ENCODE assay signal across 8 cellular contexts in the genomic region with DNA sequence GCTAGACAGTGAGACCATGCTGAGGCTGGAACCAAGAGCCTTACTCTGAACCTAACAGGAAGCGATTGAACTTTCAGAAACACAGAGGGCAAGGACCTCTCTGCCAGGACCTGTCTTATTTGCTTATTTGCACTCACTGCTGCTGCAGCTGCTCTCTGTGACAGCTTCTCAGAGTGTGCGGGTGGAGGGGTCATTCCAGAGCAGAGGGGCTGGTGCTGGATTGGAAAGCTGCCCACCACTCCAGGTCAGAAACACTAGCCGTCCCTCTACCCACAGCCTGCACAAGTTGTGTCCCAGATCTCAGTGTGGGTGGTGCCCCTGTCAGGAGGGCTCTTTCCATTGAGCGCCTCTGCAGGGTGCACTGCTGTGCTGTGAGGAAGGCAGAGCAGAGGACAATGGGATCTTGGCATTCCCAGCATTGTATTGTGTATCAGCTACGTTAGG.
A peak's percentile ranks its signal among the peaks of the same experiment; 100 is the strongest.
DNase-seq lines count a peak whose midpoint lies in the region; ATAC-seq, FAIRE-seq and TF ChIP-seq lines count a peak whose summit lies in the region.

No MANE protein-coding gene starts in this region.

- H3K4me3 ChIP-seq in pancreas (no peak overlapping the region), spleen (no peak overlapping the region)

- 40 to 51% methylated on average over 5 of the region's 5 CpGs for WGBS in pancreas, 2 donors
- WGBS in spleen, 5 donors = 70 to 80% (median 79%) methylated on average over 3 to 5 of the region's 5 CpGs

- CTCF ChIA-PET in MCF 10A (lab: Yijun Ruan, JAX) = no interaction called here

- intact Hi-C loops in pancreas (cut with DNase I) (no loop called here), MCF 10A (cut with micrococcal nuclease) (no loop called here), spleen (cut with DNase I; ENCODE audit: low total_unique reads) (no loop called here)

- FAIRE-seq in pancreas (lab: Jason Lieb, UNC) = no peak
- FAIRE-seq in H54 (lab: Jason Lieb, UNC) = no peak

- H3K4me1 ChIP-seq in pancreas (peaks cover 9 to 19% (median 11%) of the 10 kb centered on the region in 3 donors), spleen (peaks cover 22 to 97% (median 60%) of the 10 kb centered on the region in 6 donors)

- H3K36me3 ChIP-seq in pancreas = no peaks in the 10 kb centered on the region
- H3K36me3 ChIP-seq in spleen = no peaks in the 10 kb centered on the region

- no peak overlapping the region for H3K4me3 Mint-ChIP-seq in T-helper 1 cell treated with Interleukin-12 subunit alpha and Interleukin-12 subunit beta and Interleukin-4 antibody, amounts not matched to agents 30 μg/mL and 1 μg/mL, for 36 hours
- no peak overlapping the region for H3K4me3 Mint-ChIP-seq in MCF 10A (ENCODE audit: unreplicated experiment)

- peak; percentile 87 for ATAC-seq in GM19324 (IDR thresholded peaks at IDR 0.05; ENCODE audit: low FRiP score, unreplicated experiment)
- peak; percentile 85 for ATAC-seq in HG02943 (IDR thresholded peaks at IDR 0.05; ENCODE audit: low read depth, unreplicated experiment)
- peak; percentile 47 to 74 (median 65) for ATAC-seq in pancreas

- peaks cover 39% of the 10 kb centered on the region for H3K4me1 Mint-ChIP-seq in T-helper 1 cell treated with Interleukin-12 subunit alpha and Interleukin-12 subunit beta and Interleukin-4 antibody, amounts not matched to agents 30 μg/mL and 1 μg/mL, for 36 hours (ENCODE audit: low read depth)
- peaks cover 21% of the 10 kb centered on the region for H3K4me1 Mint-ChIP-seq in MCF 10A (ENCODE audit: insufficient read depth, unreplicated experiment)

- H3K36me3 Mint-ChIP-seq in T-helper 1 cell treated with Interleukin-12 subunit alpha and Interleukin-12 subunit beta and Interleukin-4 antibody, amounts not matched to agents 30 μg/mL and 1 μg/mL, for 36 hours (ENCODE audit: low read depth) = no peaks in the 10 kb centered on the region
- peaks cover 12% of the 10 kb centered on the region for H3K36me3 Mint-ChIP-seq in MCF 10A (ENCODE audit: insufficient read depth, unreplicated experiment)

- H3K27ac ChIP-seq in pancreas (no peak overlapping the region), spleen (peak overlapping the region in 1 of 8 donors; percentile 16)

- no peak for TF ChIP-seq POLR2A in H54 (IDR thresholded peaks at IDR 0.05; ENCODE audit: low read depth, low read length)
- no peak for TF ChIP-seq POLR2A in spleen (IDR thresholded peaks at IDR 0.05)

- BruUV-seq in MCF 10A (replicated peaks; lab: Mats Ljungman, UMichigan) = no TSS peak

- no peaks in the 10 kb centered on the region for H3K9me3 Mint-ChIP-seq in T-helper 1 cell treated with Interleukin-12 subunit alpha and Interleukin-12 subunit beta and Interleukin-4 antibody, amounts not matched to agents 30 μg/mL and 1 μg/mL, for 36 hours
- no peaks in the 10 kb centered on the region for H3K9me3 Mint-ChIP-seq in MCF 10A (ENCODE audit: unreplicated experiment)

- H3K27me3 ChIP-seq in pancreas (no peaks in the 10 kb centered on the region), spleen (replicated peaks in 1 of 7) (no peaks in the 10 kb centered on the region)

- POLR2A ChIA-PET in MCF 10A (lab: Yijun Ruan, JAX) = no interaction called here

- no peaks in the 10 kb centered on the region for H3K9me3 ChIP-seq in pancreas
- H3K9me3 ChIP-seq in spleen = no peaks in the 10 kb centered on the region

- TF ChIP-seq CTCF in pancreas (IDR thresholded peaks at IDR 0.05) (no peak), MCF 10A (IDR thresholded peaks at IDR 0.05; ENCODE audit: unreplicated experiment) (no peak), spleen (IDR thresholded peaks at IDR 0.05 in 8 of 11, conservative IDR thresholded peaks at IDR 0.05 in 3 of 11) (no peak)

- no peaks in the 10 kb centered on the region for H3K27me3 Mint-ChIP-seq in T-helper 1 cell treated with Interleukin-12 subunit alpha and Interleukin-12 subunit beta and Interleukin-4 antibody, amounts not matched to agents 30 μg/mL and 1 μg/mL, for 36 hours (ENCODE audit: low read depth)
- H3K27me3 Mint-ChIP-seq in MCF 10A (ENCODE audit: insufficient read depth, unreplicated experiment) = no peaks in the 10 kb centered on the region

- peak overlapping the region; percentile 24 for H3K27ac Mint-ChIP-seq in T-helper 1 cell treated with Interleukin-12 subunit alpha and Interleukin-12 subunit beta and Interleukin-4 antibody, amounts not matched to agents 30 μg/mL and 1 μg/mL, for 36 hours
- H3K27ac Mint-ChIP-seq in MCF 10A (ENCODE audit: low read depth, unreplicated experiment) = no peak overlapping the region

- DNase-seq in pancreas (peak in 1 of 6 donors; percentile 33), MCF 10A (ENCODE audit: unreplicated experiment) (no peak), H54 (ENCODE audit: insufficient read length, low spot score) (no peak), spleen (no peak)
- DNase-seq in stimulated activated CD4-positive, alpha-beta T cell treated with anti-CD3 and anti-CD28 coated beads, Interleukin-15, amount 100 ng/mL, for 24 hours = no peak
